Comparison of ENCODE assay signal across 33 cellular contexts in the genomic region with DNA sequence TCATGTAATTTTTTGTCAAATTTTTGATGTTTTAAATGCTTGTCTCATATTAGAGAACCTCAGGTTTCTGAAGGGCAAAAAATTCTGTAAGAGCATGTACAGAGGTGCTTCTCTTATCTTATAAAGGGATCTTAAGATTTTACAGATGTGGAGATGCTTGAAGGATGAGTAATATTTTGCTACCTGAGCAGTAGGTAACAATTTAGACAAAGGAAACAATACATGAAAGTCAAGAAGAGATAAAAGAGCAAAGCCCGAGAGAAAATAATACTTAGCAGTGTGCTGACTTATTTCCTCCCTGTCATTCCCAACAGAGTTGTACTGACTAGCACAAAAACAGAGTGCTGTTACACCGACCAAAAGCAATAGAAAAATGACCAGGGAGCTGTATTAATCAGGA.
"Had no signal": no experiment of that assay in that cellular context is flagged by ENCODE, and none has a peak within 500 bp of the region (broad histone marks: within the 10 kb centered on the region; RNA-seq: fewer than 3 reads in every experiment).

No MANE protein-coding gene starts in this region.

- H3K27ac ChIP-seq: adrenal gland, ascending aorta, body of pancreas, brain microvascular endothelial cell, breast epithelium had no signal

- H3K27me3 ChIP-seq: adrenal gland, ascending aorta, body of pancreas, brain microvascular endothelial cell, breast epithelium had no signal

- DNase-seq: activated effector memory CD4-positive, alpha-beta T cell treated with anti-CD3 and anti-CD28 coated beads, Interleukin-2, amount 50 U/mL, for 16 hours; activated effector memory CD4-positive, alpha-beta T cell treated with Interleukin-2 at 50 U/mL for 16 hours; activated gamma-delta T cell; activated gamma-delta T cell treated with Interleukin-2 at 50 U/mL for 16 hours; activated naive CD4-positive, alpha-beta T cell; activated naive CD4-positive, alpha-beta T cell treated with anti-CD3 and anti-CD28 coated beads for 36 hours; activated naive CD4-positive, alpha-beta T cell treated with anti-CD3 and anti-CD28 coated beads, Interleukin-2, amount 10 ng/mL, durations not matched to agents 7 days and 5 days; activated naive CD4-positive, alpha-beta T cell treated with anti-CD3 and anti-CD28 coated beads, Interleukin-2, amount 50 U/mL, for 16 hours; activated naive CD4-positive, alpha-beta T cell treated with Interleukin-2 at 50 U/mL for 16 hours; activated naive CD8-positive, alpha-beta T cell treated with anti-CD3 and anti-CD28 coated beads for 36 hours; activated naive CD8-positive, alpha-beta T cell treated with anti-CD3 and anti-CD28 coated beads, Interleukin-2, amount 10 ng/mL, durations not matched to agents 7 days and 5 days; activated naive CD8-positive, alpha-beta T cell treated with anti-CD3 and anti-CD28 coated beads, Interleukin-2, amount 50 U/mL, for 24 hours; activated T-cell treated with anti-CD3 and anti-CD28 coated beads for 4 hours; activated T-cell treated with anti-CD3 and anti-CD28 coated beads, Interleukin-2, amount 50 U/mL, for 1 hour; activated T-cell treated with anti-CD3 and anti-CD28 coated beads, Interleukin-2, amount 50 U/mL, for 24 hours; activated T-cell treated with anti-CD3 and anti-CD28 coated beads, Interleukin-2, amount 50 U/mL, for 4 hours; activated T-cell treated with anti-CD3 and anti-CD28 coated beads, Interleukin-2, amount 50 U/mL, for 48 hours; activated T-cell treated with anti-CD3 and anti-CD28 coated beads, Interleukin-2, amount 50 U/mL, for 72 hours; adrenal gland; amniotic stem cell; amygdala; anterior cingulate cortex; aorta; body of pancreas; brain microvascular endothelial cell; caudate nucleus; central memory CD4-positive, alpha-beta T cell; cerebellar nuclear complex had no signal

- H3K4me3 ChIP-seq: adrenal gland, ascending aorta, body of pancreas, breast epithelium had no signal

- FAIRE-seq: astrocyte had no signal

- H3K4me1 ChIP-seq: adrenal gland, ascending aorta, body of pancreas, breast epithelium had no signal

- ATAC-seq: activated naive CD4-positive, alpha-beta T cell treated with anti-CD3 and anti-CD28 coated beads, Interleukin-2, amount 50 U/mL, for 72 hours; activated naive CD8-positive, alpha-beta T cell treated with anti-CD3 and anti-CD28 coated beads, Interleukin-2, amount 50 U/mL, for 24 hours; activated T-cell treated with anti-CD3 and anti-CD28 coated beads, Interleukin-2, amount 50 U/mL, for 4 hours; activated T-cell treated with anti-CD3 and anti-CD28 coated beads, Interleukin-2, amount 50 U/mL, for 72 hours; activated T-helper 17 cell treated with anti-CD3 and anti-CD28 coated beads, Interleukin-2, amount 50 U/mL, for 72 hours; body of pancreas had no signal

- H3K36me3 ChIP-seq: adrenal gland, ascending aorta, brain microvascular endothelial cell, breast epithelium had no signal

- H3K9me3 ChIP-seq: ascending aorta, body of pancreas, breast epithelium had no signal
